ENCODE assay signal across 8 cellular contexts in the genomic region with DNA sequence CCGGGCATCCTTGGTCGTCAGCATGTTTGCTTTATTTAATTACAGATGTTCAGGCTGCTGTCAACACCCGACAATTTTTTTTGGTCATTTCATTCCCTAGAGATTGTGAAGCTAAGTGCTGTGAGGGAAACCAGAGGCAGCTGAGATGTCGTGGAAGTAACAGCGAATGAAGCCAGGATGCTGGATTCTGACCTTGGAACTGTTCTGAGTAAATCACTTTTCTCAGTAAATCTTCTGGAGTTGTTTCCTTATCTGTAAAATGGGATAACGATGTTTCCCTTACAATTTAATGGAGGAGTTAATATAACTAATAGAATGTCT. TPM values are rescaled to one million over a fixed set of nuclear protein-coding genes. Genes with fewer than 3 reads are reported as not detected.
DNase-seq lines count a peak whose midpoint lies in the region; ATAC-seq and TF ChIP-seq lines count a peak whose summit lies in the region.

No MANE protein-coding gene starts in this region.

- H3K27ac Mint-ChIP-seq in activated naive CD8-positive, alpha-beta T cell treated with anti-CD3 and anti-CD28 coated beads, Interleukin-2, amount 10 ng/mL, durations not matched to agents 7 days and 5 days, result peak overlapping the region; percentile 96
- peak overlapping the region; percentile 96 for H3K27ac Mint-ChIP-seq in memory B cell

- no peak for TF ChIP-seq CTCF in GM06990 (IDR thresholded peaks at IDR 0.05; ENCODE audit: insufficient read depth, low read length, poor library complexity, severe bottlenecking)

- peak; percentile 1 for ATAC-seq in HG02798 (IDR thresholded peaks at IDR 0.05; ENCODE audit: poor library complexity, unreplicated experiment)
- ATAC-seq in activated naive CD8-positive, alpha-beta T cell treated with anti-CD3 and anti-CD28 coated beads, Interleukin-2, amount 10 ng/mL, durations not matched to agents 7 days and 5 days (ENCODE audit: low read depth), result peak; percentile 3
- no peak for ATAC-seq in memory B cell (ENCODE audit: low read depth)
- no peak for ATAC-seq in left colon
- ATAC-seq in activated CD4-positive, CD25-positive, alpha-beta regulatory T cell treated with anti-CD3 and anti-CD28 coated beads, Interleukin-2, amount 50 U/mL, for 24 hours, result no peak
- ATAC-seq in HG03045 (IDR thresholded peaks at IDR 0.05; ENCODE audit: unreplicated experiment), result no peak

- peaks cover 30% of the 10 kb centered on the region for H3K4me1 Mint-ChIP-seq in activated naive CD8-positive, alpha-beta T cell treated with anti-CD3 and anti-CD28 coated beads, Interleukin-2, amount 10 ng/mL, durations not matched to agents 7 days and 5 days
- peaks cover 13% of the 10 kb centered on the region for H3K4me1 Mint-ChIP-seq in memory B cell

- H3K36me3 ChIP-seq in GM06990 (ENCODE audit: control insufficient read depth, insufficient read depth, low read length), result no peaks in the 10 kb centered on the region

- peak overlapping the region; percentile 94 for H3K4me3 Mint-ChIP-seq in activated naive CD8-positive, alpha-beta T cell treated with anti-CD3 and anti-CD28 coated beads, Interleukin-2, amount 10 ng/mL, durations not matched to agents 7 days and 5 days
- peak overlapping the region; percentile 99 for H3K4me3 Mint-ChIP-seq in memory B cell

- peak overlapping the region; percentile 68 for H3K4me3 ChIP-seq in GM06990 (replicated peaks; ENCODE audit: low read depth, low read length)

- intact Hi-C loops in left colon (cut with DNase I, micrococcal nuclease), result no loop called here

- peaks cover 8% of the 10 kb centered on the region for H3K36me3 Mint-ChIP-seq in activated naive CD8-positive, alpha-beta T cell treated with anti-CD3 and anti-CD28 coated beads, Interleukin-2, amount 10 ng/mL, durations not matched to agents 7 days and 5 days
- H3K36me3 Mint-ChIP-seq in memory B cell, result no peaks in the 10 kb centered on the region

- DNase-seq in GM06990 (ENCODE audit: extremely low read depth, insufficient read length) (no peak), memory B cell (ENCODE audit: low spot score in 2 of 2) (no peak), left colon (no peak), epidermal melanocyte (ENCODE audit: insufficient read length, low spot score) (no peak)
- no peak for DNase-seq in activated naive CD8-positive, alpha-beta T cell treated with anti-CD3 and anti-CD28 coated beads, Interleukin-2, amount 10 ng/mL, durations not matched to agents 7 days and 5 days

- H3K9me3 Mint-ChIP-seq in activated naive CD8-positive, alpha-beta T cell treated with anti-CD3 and anti-CD28 coated beads, Interleukin-2, amount 10 ng/mL, durations not matched to agents 7 days and 5 days, result no peaks in the 10 kb centered on the region
- peaks cover 2% of the 10 kb centered on the region for H3K9me3 Mint-ChIP-seq in memory B cell

- H3K27me3 Mint-ChIP-seq in activated naive CD8-positive, alpha-beta T cell treated with anti-CD3 and anti-CD28 coated beads, Interleukin-2, amount 10 ng/mL, durations not matched to agents 7 days and 5 days, result no peaks in the 10 kb centered on the region
- H3K27me3 Mint-ChIP-seq in memory B cell, result no peaks in the 10 kb centered on the region

- H3K27me3 ChIP-seq in GM06990 (replicated peaks; ENCODE audit: control insufficient read depth, insufficient read depth, low read length), result no peaks in the 10 kb centered on the region

- POLR2A ChIA-PET in activated naive CD8-positive, alpha-beta T cell treated with anti-CD3 and anti-CD28 coated beads, Interleukin-2, amount 10 ng/mL, durations not matched to agents 7 days and 5 days (lab: Charles Lee), result interaction anchor here (0.6 to 1.4 kb wide), 2 partner anchors 11 to 19 kb away, joined by 3 to 6 read pairs; no protein-coding TSS in a partner anchor

RNA-seq across cellular contexts. Expression of gene CKAP5, which starts 0.4 kb away (rescaled TPM):
- total RNA-seq in activated naive CD8-positive, alpha-beta T cell treated with anti-CD3 and anti-CD28 coated beads, Interleukin-2, amount 10 ng/mL, durations not matched to agents 7 days and 5 days, result 100 to 1,000 TPM; 127 to 135 TPM
- total RNA-seq in left colon, result 10 to 100 TPM; 50.4 to 68.0 TPM

Comparison
In these comparisons a context has a peak if more than half of its experiments do, and no peak if none do; other contexts are left out.
1. ATAC-seq: peak in HG02798 (single experiment) and activated naive CD8-positive, alpha-beta T cell treated with anti-CD3 and anti-CD28 coated beads, Interleukin-2, amount 10 ng/mL, durations not matched to agents 7 days and 5 days (single experiment); none in memory B cell (single experiment), left colon (single experiment), activated CD4-positive, CD25-positive, alpha-beta regulatory T cell treated with anti-CD3 and anti-CD28 coated beads, Interleukin-2, amount 50 U/mL, for 24 hours (0 of 2) and HG03045 (single experiment).